ENCODE assay signal across 17 cellular contexts in genomic region chr9:134432471-134432870, GRCh38.
DNase-seq lines count a peak whose midpoint lies in the region; ATAC-seq and TF ChIP-seq lines count a peak whose summit lies in the region.
"Had no signal": no experiment of that assay in that cellular context is flagged by ENCODE, and none has a peak within 500 bp of the region (broad histone marks: within the 10 kb centered on the region; RNA-seq: fewer than 3 reads in every experiment).

No MANE protein-coding gene starts in this region.

- H3K4me1 ChIP-seq in endocrine pancreas (ENCODE audit: control insufficient read depth, insufficient read depth, low read length) (no peaks in the 10 kb centered on the region), prostate gland (replicated peaks) (peaks cover 43% of the 10 kb centered on the region), upper lobe of right lung (peaks cover 50% of the 10 kb centered on the region)

- peak overlapping the region; percentile 36 for H3K9ac ChIP-seq in endocrine pancreas (ENCODE audit: control insufficient read depth, insufficient read depth, low read length)

- H3K27me3 ChIP-seq in endocrine pancreas (ENCODE audit: control insufficient read depth, insufficient read depth, low read length) (no peaks in the 10 kb centered on the region), prostate gland (replicated peaks; ENCODE audit: insufficient read depth) (no peaks in the 10 kb centered on the region), upper lobe of right lung (no peaks in the 10 kb centered on the region)
- H3K27me3 ChIP-seq: SJCRH30 had no signal

- no peaks in the 10 kb centered on the region for H3K9me3 ChIP-seq in endocrine pancreas (ENCODE audit: control insufficient read depth, low read length)
- H3K9me3 ChIP-seq in prostate gland: no peaks in the 10 kb centered on the region
- no peaks in the 10 kb centered on the region for H3K9me3 ChIP-seq in upper lobe of right lung
- H3K9me3 ChIP-seq: SJCRH30 had no signal

- peak; percentile 10 for ATAC-seq in upper lobe of right lung
- ATAC-seq: CD8-positive, alpha-beta T cell; naive thymus-derived CD4-positive, alpha-beta T cell had no signal

- H3K4me3 ChIP-seq in endocrine pancreas (ENCODE audit: control insufficient read depth, insufficient read depth, low read length) (no peak overlapping the region), prostate gland (no peak overlapping the region), upper lobe of right lung (no peak overlapping the region)
- H3K4me3 ChIP-seq: SJCRH30 had no signal

- WGBS in prostate gland: 42% methylated on average over 14 of the region's 14 CpGs

- peak; percentile 35 for DNase-seq in DMS 273 (lab: John Stamatoyannopoulos, UW; ENCODE audit: unreplicated experiment)
- DNase-seq in DMS 273 treated with DMSO at 0.1 percent for 48 hours (lab: John Stamatoyannopoulos, UW): no peak
- DNase-seq in prostate gland (ENCODE audit: low spot score): peak; percentile 68
- no peak for DNase-seq in upper lobe of right lung
- DNase-seq in SK-N-DZ (ENCODE audit: low spot score): no peak
- DNase-seq in globus pallidus (ENCODE audit: low spot score): no peak
- DNase-seq in AG08396 (ENCODE audit: low spot score): no peak
- DNase-seq: activated CD4-positive, alpha-beta T cell treated with anti-CD3 and anti-CD28 coated beads, Interleukin-2, amount 10 ng/mL, durations not matched to agents 7 days and 5 days; activated T-cell treated with anti-CD3 and anti-CD28 coated beads, Interleukin-2, amount 50 U/mL, for 1 hour; CD8-positive, alpha-beta T cell; GOT3; naive thymus-derived CD4-positive, alpha-beta T cell; retina; SJCRH30; stimulated activated CD4-positive, alpha-beta T cell treated with anti-CD3 and anti-CD28 coated beads, Interleukin-2, amount 100 ng/mL, for 48 hours had no signal

- TF ChIP-seq CTCF in prostate gland (IDR thresholded peaks at IDR 0.05) (peak in 1 of 4 experiments; percentile 12), upper lobe of right lung (IDR thresholded peaks at IDR 0.05) (no peak)

- no peaks in the 10 kb centered on the region for H3K36me3 ChIP-seq in endocrine pancreas (ENCODE audit: control insufficient read depth, insufficient read depth, low read length)
- peaks cover 0 to 5% of the 10 kb centered on the region in 2 donors for H3K36me3 ChIP-seq in prostate gland
- H3K36me3 ChIP-seq in upper lobe of right lung: peaks cover 51% of the 10 kb centered on the region
- H3K36me3 ChIP-seq: SJCRH30 had no signal

- TF ChIP-seq POLR2A in prostate gland (IDR thresholded peaks at IDR 0.05): no peak

- H3K27ac ChIP-seq in prostate gland (peak overlapping the region; percentile 94 to 96), upper lobe of right lung (no peak overlapping the region)
- H3K27ac ChIP-seq: 22Rv1, SJCRH30 had no signal

- intact Hi-C loops in prostate gland (cut with DNase I) (loop anchor here (10.0 kb wide), 1 partner anchor 368 kb away; the partner anchor contains the start of gene BRD3), upper lobe of right lung (cut with DNase I) (no loop called here)

Comparison
In these comparisons a context has a peak if more than half of its experiments do, and no peak if none do; other contexts are left out.
1. DNase-seq: peak in DMS 273 (single experiment) and prostate gland (single experiment); none in DMS 273 treated with DMSO at 0.1 percent for 48 hours (single experiment), upper lobe of right lung (single experiment), SK-N-DZ (single experiment), globus pallidus (single experiment) and AG08396 (single experiment).